Comparison of ENCODE assay signal across 16 cellular contexts in the genomic region with DNA sequence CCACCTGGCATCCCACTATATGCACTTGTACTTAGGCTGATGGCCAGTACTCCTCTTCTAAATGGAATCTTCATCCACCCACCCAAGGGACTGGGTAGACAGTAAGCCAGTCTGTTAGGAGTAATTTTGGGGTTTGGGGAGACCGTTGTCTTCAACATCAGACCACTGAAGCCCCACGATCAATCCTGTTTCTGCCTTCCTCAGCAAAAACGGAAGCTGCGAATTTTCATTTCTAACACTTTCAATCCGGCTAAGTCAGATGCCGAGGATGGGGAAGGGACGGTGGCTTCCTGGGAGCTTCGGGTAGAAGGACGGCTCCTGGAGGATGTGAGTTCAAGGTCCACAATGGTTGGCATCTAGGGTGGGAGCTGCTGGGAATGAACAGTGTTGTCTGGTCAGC. TPM values are rescaled to one million over a fixed set of nuclear protein-coding genes. Genes with fewer than 3 reads are reported as not detected.
A peak's percentile ranks its signal among the peaks of the same experiment; 100 is the strongest.
DNase-seq lines count a peak whose midpoint lies in the region; ATAC-seq, FAIRE-seq and TF ChIP-seq lines count a peak whose summit lies in the region.
"Had no signal": no experiment of that assay in that cellular context is flagged by ENCODE, and none has a peak within 500 bp of the region (broad histone marks: within the 10 kb centered on the region; RNA-seq: fewer than 3 reads in every experiment).

No MANE protein-coding gene starts in this region.

- H3K9me2 ChIP-seq in SK-N-SH (no peaks in the 10 kb centered on the region), neural cell (ENCODE audit: insufficient read depth, low read length) (no peaks in the 10 kb centered on the region)

- TF ChIP-seq RAD21 in SK-N-SH (IDR thresholded peaks at IDR 0.05; ENCODE audit: low read length) (no peak), K562 (CRISPR knock-in tag; conservative IDR thresholded peaks at IDR 0.05 in 1 of 2, IDR thresholded peaks at IDR 0.05 in 1 of 2) (no peak), neural cell (conservative IDR thresholded peaks at IDR 0.05) (no peak)

- H3K27me3 ChIP-seq in SK-N-SH (ENCODE audit: insufficient read depth) = no peaks in the 10 kb centered on the region
- H3K27me3 ChIP-seq in K562 (ENCODE audit: control insufficient read depth in 2 of 2, insufficient read depth in 2 of 2, low read length in 2 of 2) = no peaks in the 10 kb centered on the region
- H3K27me3 ChIP-seq in neural cell (ENCODE audit: insufficient read depth, low read depth, low read length) = no peaks in the 10 kb centered on the region
- H3K27me3 ChIP-seq: upper lobe of right lung had no signal

- CTCF ChIA-PET in SK-N-SH (lab: Yijun Ruan, JAX) (interaction anchor here (0.9 to 5.1 kb wide), 14 partner anchors 9 to 329 kb away, joined by 3 to 74 read pairs (median 4); a partner anchor contains a TSS), K562 (lab: Yijun Ruan, JAX; ENCODE audit: low intra/inter-chr PET ratio) (interaction anchor here (1.8 kb wide), 1 partner anchor 228 kb away, joined by 6 read pairs; no protein-coding TSS in a partner anchor)

- H3K79me2 ChIP-seq in SK-N-SH (ENCODE audit: insufficient read depth) (peaks cover 38% of the 10 kb centered on the region), K562 (ENCODE audit: control insufficient read depth, insufficient read depth, low read length) (peaks cover 10% of the 10 kb centered on the region), neural cell (replicated peaks; ENCODE audit: insufficient read depth, low read length) (peaks cover 15% of the 10 kb centered on the region)

- peaks cover 43% of the 10 kb centered on the region for H3F3A ChIP-seq in SK-N-SH (replicated peaks; ENCODE audit: insufficient read depth)
- H3F3A ChIP-seq in neural cell (ENCODE audit: insufficient read depth, low read length, poor library complexity, severe bottlenecking) = peaks cover 4% of the 10 kb centered on the region

- DNase-seq in SK-N-SH (no peak), HFFc6 (no peak), K562 (ENCODE audit: extremely low read depth in 1 of 4, low spot score in 3 of 4) (no peak), DMS153 (lab: John Stamatoyannopoulos, UW) (no peak)
- DNase-seq in activated CD8-positive, alpha-beta memory T cell treated with anti-CD3 and anti-CD28 coated beads, Interleukin-2, amount 50 U/mL, for 48 hours = no peak
- DNase-seq: EL, SHP77, T-helper 2 cell, upper lobe of right lung had no signal

- H3K9ac ChIP-seq in SK-N-SH (no peak overlapping the region), K562 (ENCODE audit: insufficient read depth in 1 of 2, low read depth in 2 of 2, low read length in 2 of 2) (no peak overlapping the region), neural cell (ENCODE audit: low read length) (peak overlapping the region; percentile 9)

- intact Hi-C loops in K562 (cut with micrococcal nuclease) = loop anchor here (5.0 kb wide), 1 partner anchor 675 kb away; a partner anchor contains a TSS

- H3K36me3 ChIP-seq in SK-N-SH (replicated peaks in 1 of 2; ENCODE audit: control insufficient read depth in 1 of 2, insufficient read depth in 2 of 2, low read length in 1 of 2) (peaks cover 35 to 48% of the 10 kb centered on the region in 2 experiments), K562 (ENCODE audit: control insufficient read depth, insufficient read depth, low read length) (peaks cover 59% of the 10 kb centered on the region), neural cell (ENCODE audit: insufficient read depth, low read length) (peaks cover 3% of the 10 kb centered on the region)

- H3K4me2 ChIP-seq in SK-N-SH (peak overlapping the region; percentile 65), K562 (ENCODE audit: insufficient read depth, low read length) (no peak overlapping the region), neural cell (ENCODE audit: low read length) (no peak overlapping the region)

- in situ Hi-C loops in K562 (cut with MboI) = no loop called here

- no peak for TF ChIP-seq POLR2A in K562 (conservative IDR thresholded peaks at IDR 0.05)

- no peak for TF ChIP-seq CTCF in SK-N-SH (IDR thresholded peaks at IDR 0.05)
- no peak for TF ChIP-seq CTCF in HFFc6 (IDR thresholded peaks at IDR 0.05)
- no peak for TF ChIP-seq CTCF in K562 (IDR thresholded peaks at IDR 0.05 in 2 of 3, conservative IDR thresholded peaks at IDR 0.05 in 1 of 3; ENCODE audit: insufficient read depth in 2 of 3, low read depth in 1 of 3, low read length in 3 of 3)
- no peak for TF ChIP-seq CTCF in neural cell (IDR thresholded peaks at IDR 0.05; ENCODE audit: poor library complexity, severe bottlenecking)

- peaks cover 24% of the 10 kb centered on the region for H3K36me3 Mint-ChIP-seq in HFFc6 (ENCODE audit: low read depth)

- H4K20me1 ChIP-seq in SK-N-SH (ENCODE audit: insufficient read depth) (peaks cover 22% of the 10 kb centered on the region), K562 (replicated peaks; ENCODE audit: control insufficient read depth, insufficient read depth, low read length) (peaks cover 5% of the 10 kb centered on the region), neural cell (ENCODE audit: insufficient read depth) (no peaks in the 10 kb centered on the region)

- peak overlapping the region; percentile 92; the same call in 1 of the 2 replicates for H3K4me3 Mint-ChIP-seq in HFFc6
- H3K4me3 Mint-ChIP-seq: stimulated activated naive CD8-positive, alpha-beta T cell treated with anti-CD3 and anti-CD28 coated beads, Interleukin-15, Interleukin-2, amounts not matched to agents 100 ng/mL and 50 ng/mL, for 24 hours had no signal

- peaks cover 18 to 22% of the 10 kb centered on the region in 2 experiments for H3K4me1 ChIP-seq in SK-N-SH (ENCODE audit: control insufficient read depth in 1 of 2, insufficient read depth in 2 of 2, low read depth in 1 of 2, low read length in 1 of 2)
- peaks cover 5 to 12% of the 10 kb centered on the region in 2 experiments; a peak in 3 of 5 replicates for H3K4me1 ChIP-seq in K562 (replicated peaks in 1 of 2; ENCODE audit: control insufficient read depth in 2 of 2, insufficient read depth in 2 of 2, low read length in 2 of 2)

- H2AFZ ChIP-seq in SK-N-SH (ENCODE audit: low read depth) (no peak overlapping the region), K562 (ENCODE audit: low read depth, low read length) (no peak overlapping the region), neural cell (ENCODE audit: low read depth, low read length) (no peak overlapping the region)

- no peaks in the 10 kb centered on the region for H3K9me3 ChIP-seq in SK-N-SH
- no peaks in the 10 kb centered on the region for H3K9me3 ChIP-seq in K562 (replicated peaks; ENCODE audit: control insufficient read depth, insufficient read depth, low read depth, low read length)
- no peaks in the 10 kb centered on the region for H3K9me3 ChIP-seq in neural cell (ENCODE audit: low read length)
- H3K9me3 ChIP-seq: upper lobe of right lung had no signal

- ATAC-seq in SK-N-SH treated with all-trans-retinoic acid at 6 μM for 48 hours (no peak), K562 (no peak), HG02885 (IDR thresholded peaks at IDR 0.05; ENCODE audit: poor library complexity, unreplicated experiment) (no peak)
- ATAC-seq: left lobe of liver, upper lobe of right lung had no signal

- H3K4me1 Mint-ChIP-seq in HFFc6 (ENCODE audit: low read depth) = peaks cover 50% of the 10 kb centered on the region

- H3K27ac Mint-ChIP-seq in HFFc6 = peak overlapping the region; percentile 85

- H3K9me1 ChIP-seq in K562 (ENCODE audit: control insufficient read depth, insufficient read depth, low read length) = no peaks in the 10 kb centered on the region

- WGBS in SK-N-SH (ENCODE audit: low lambda C conversion rate) = 95% methylated on average over 7 of the region's 9 CpGs
- 91% methylated on average over 9 of the region's 9 CpGs for WGBS in K562 (ENCODE audit: insufficient coverage, low coverage, missing lambda C conversion rate)

- H3K27ac ChIP-seq in SK-N-SH (ENCODE audit: low read depth in 2 of 2, low read length in 1 of 2) = peak overlapping the region in 1 of 2 experiments; percentile 71; a peak in 2 of 4 replicates
- H3K27ac ChIP-seq in K562 (ENCODE audit: extremely low read depth, low read depth, low read length) = no peak overlapping the region
- H3K27ac ChIP-seq in neural cell (ENCODE audit: low read length) = no peak overlapping the region
- H3K27ac ChIP-seq: upper lobe of right lung had no signal

- H3K9me3 Mint-ChIP-seq in HFFc6 = no peaks in the 10 kb centered on the region
- H3K9me3 Mint-ChIP-seq: stimulated activated naive CD8-positive, alpha-beta T cell treated with anti-CD3 and anti-CD28 coated beads, Interleukin-15, Interleukin-2, amounts not matched to agents 100 ng/mL and 50 ng/mL, for 24 hours had no signal

- TF ChIP-seq EP300 in SK-N-SH (IDR thresholded peaks at IDR 0.05; ENCODE audit: borderline replicate concordance in 1 of 2, low read depth in 1 of 2, low read length in 1 of 2) (no peak), K562 (IDR thresholded peaks at IDR 0.05; ENCODE audit: low read length) (no peak), neural cell (conservative IDR thresholded peaks at IDR 0.05; ENCODE audit: poor library complexity, severe bottlenecking) (no peak)

- H3K27me3 Mint-ChIP-seq in HFFc6 (ENCODE audit: insufficient read depth) = no peaks in the 10 kb centered on the region; the same call in 1 of the 2 replicates
- H3K27me3 Mint-ChIP-seq: stimulated activated naive CD8-positive, alpha-beta T cell treated with anti-CD3 and anti-CD28 coated beads, Interleukin-15, Interleukin-2, amounts not matched to agents 100 ng/mL and 50 ng/mL, for 24 hours had no signal

- no TSS peak for BruUV-seq in K562 (replicated peaks; lab: Mats Ljungman, UMichigan)

- no peak for FAIRE-seq in K562 (lab: Jason Lieb, UNC)
- FAIRE-seq: frontal cortex had no signal

- H3K4me3 ChIP-seq in SK-N-SH (ENCODE audit: low read depth in 2 of 2, low read length in 1 of 2) (no peak overlapping the region), K562 (no peak overlapping the region), neural cell (ENCODE audit: low read length) (peak overlapping the region; percentile 90)
- H3K4me3 ChIP-seq: upper lobe of right lung had no signal

- POLR2A ChIA-PET in SK-N-SH (lab: Yijun Ruan, JAX) (interaction anchor here (0.7 to 2.7 kb wide), 2 partner anchors 25 to 189 kb away, joined by 3 to 19 read pairs; a partner anchor contains a TSS), K562 (lab: Yijun Ruan, JAX) (interaction anchor here (0.6 to 1.2 kb wide), 3 partner anchors 9 to 346 kb away, joined by 3 to 7 read pairs (median 4); a partner anchor contains a TSS)

RNA-seq across cellular contexts. Expression of a gene that starts 2.0 kb away (rescaled TPM):
- polyA plus RNA-seq in SK-N-SH (2012; rRNA removed) = 58.5 and 77.2 TPM in 2 replicates
- 37.1 and 43.2 TPM in 2 replicates for polyA plus RNA-seq in SK-N-SH (2012; cell fraction: cytosol; rRNA removed)
- 190 and 230 TPM in 2 replicates for polyA plus RNA-seq in SK-N-SH (2012; cell fraction: nucleus; rRNA removed)
- total RNA-seq in HFFc6 (2021; fragmentation: NEBNext Ultra II Directional; extraction: Animal tissue kit (Norgen Biotek cat#: 25700)) = 10 to 100 TPM; 37.6 to 59.1 (median 44.2) TPM
- 100 and 119 TPM in 2 replicates for total RNA-seq in K562 (2011; cell fraction: chromatin; rRNA removed; ENCODE audit: low replicate concordance)
- 57.0 and 69.7 TPM in 2 replicates for total RNA-seq in K562 (2011; cell fraction: nucleolus; rRNA removed)
- total RNA-seq in K562 (2011; cell fraction: nucleoplasm; rRNA removed) = 75.5 and 101 TPM in 2 replicates
- 65.3 and 98.3 TPM in 2 replicates for total RNA-seq in K562 (2014; rRNA removed)
- total RNA-seq in K562 (2014; rRNA removed; fragmentation: Illumina TruSeq; extraction: Trizol) = 43.8 and 47.5 TPM in 2 replicates
- total RNA-seq in K562 (2015; rRNA removed; fragmentation: Illumina TruSeq; extraction: Trizol) = 45.8 and 47.5 TPM in 2 replicates
- 68.2 and 77.0 TPM in 2 replicates for total RNA-seq in K562 (2021)
- polyA plus RNA-seq in K562 (2011; rRNA removed) = 48.0 and 70.5 TPM in 2 replicates
- 52.7 and 56.9 TPM in 2 replicates for polyA plus RNA-seq in K562 (2011; cell fraction: cytosol; rRNA removed)
- polyA plus RNA-seq in K562 (2011; cell fraction: nucleus; rRNA removed) = 81.1 and 98.9 TPM in 2 replicates
- polyA plus RNA-seq in K562 (2012) = 50.7 and 56.4 TPM in 2 replicates
- polyA plus RNA-seq in K562 (2014; fragmentation: Illumina TruSeq; extraction: Trizol) = 85.6 and 91.7 TPM in 2 replicates
- polyA plus RNA-seq in K562 (2014; fragmentation: Nextera tagmentation; extraction: Ambion mirVana) = 1 to 10 TPM in 1 of 2 experiments, under 1 TPM in 1; 0.86 to 1.5 TPM
- 49.1 and 51.3 TPM in 2 replicates for polyA plus RNA-seq in K562 (2014; rRNA removed)
- polyA minus RNA-seq in K562 (2011; rRNA and poly(A)+ RNA removed) = 59.4 and 59.7 TPM in 2 replicates
- polyA minus RNA-seq in K562 (2011; cell fraction: cytosol; rRNA and poly(A)+ RNA removed) = 53.8 TPM in 2 replicates
- 25.7 and 41.5 TPM in 2 replicates for polyA minus RNA-seq in K562 (2011; cell fraction: nucleus; rRNA and poly(A)+ RNA removed)
- polyA plus RNA-seq in neural cell = 90.9 and 117 TPM in 2 replicates
- 158 and 204 TPM in 2 replicates for polyA minus RNA-seq in neural cell

RNA-seq across cellular contexts. Expression of a gene that starts 16.6 kb away (rescaled TPM):
- 0.07 and 0.26 TPM in 2 replicates for polyA plus RNA-seq in SK-N-SH (2012; rRNA removed)
- 0.06 and 0.07 TPM in 2 replicates for polyA plus RNA-seq in SK-N-SH (2012; cell fraction: cytosol; rRNA removed)
- polyA plus RNA-seq in SK-N-SH (2012; cell fraction: nucleus; rRNA removed) = 0.72 and 1.0 TPM in 2 replicates
- under 1 TPM in 1 of 6 experiments, not detected in 5; 0.20 TPM for total RNA-seq in HFFc6 (2021; fragmentation: NEBNext Ultra II Directional; extraction: Animal tissue kit (Norgen Biotek cat#: 25700))
- total RNA-seq in K562 (2011; cell fraction: chromatin; rRNA removed; ENCODE audit: low replicate concordance) = 0.51 and 1.1 TPM in 2 replicates
- total RNA-seq in K562 (2011; cell fraction: nucleolus; rRNA removed) = 1.1 and 1.2 TPM in 2 replicates
- 0.51 and 1.5 TPM in 2 replicates for total RNA-seq in K562 (2011; cell fraction: nucleoplasm; rRNA removed)
- total RNA-seq in K562 (2014; rRNA removed) = 1.00 and 1.1 TPM in 2 replicates
- 0.35 and 0.47 TPM in 2 replicates for total RNA-seq in K562 (2014; rRNA removed; fragmentation: Illumina TruSeq; extraction: Trizol)
- total RNA-seq in K562 (2015; rRNA removed; fragmentation: Illumina TruSeq; extraction: Trizol) = 0.40 and 0.45 TPM in 2 replicates
- total RNA-seq in K562 (2021) = 0.55 and 0.67 TPM in 2 replicates
- polyA plus RNA-seq in K562 (2011; rRNA removed) = 0.47 and 0.99 TPM in 2 replicates
- polyA plus RNA-seq in K562 (2011; cell fraction: cytosol; rRNA removed) = 0.13 and 1.7 TPM in 2 replicates
- polyA plus RNA-seq in K562 (2011; cell fraction: nucleus; rRNA removed) = 0.90 and 1.5 TPM in 2 replicates
- polyA plus RNA-seq in K562 (2012) = 0.29 and 0.72 TPM in 2 replicates
- 0.70 and 0.91 TPM in 2 replicates for polyA plus RNA-seq in K562 (2014; fragmentation: Illumina TruSeq; extraction: Trizol)
- polyA plus RNA-seq in K562 (2014; fragmentation: Nextera tagmentation; extraction: Ambion mirVana) = under 1 TPM; 0.13 to 0.45 TPM
- 0.45 and 0.70 TPM in 2 replicates for polyA plus RNA-seq in K562 (2014; rRNA removed)
- 0.09 and 1.0 TPM in 2 replicates for polyA minus RNA-seq in K562 (2011; rRNA and poly(A)+ RNA removed)
- 0.67 TPM in 1 of 2 replicates, not detected in the other for polyA minus RNA-seq in K562 (2011; cell fraction: cytosol; rRNA and poly(A)+ RNA removed)
- polyA minus RNA-seq in K562 (2011; cell fraction: nucleus; rRNA and poly(A)+ RNA removed) = 0.22 and 0.40 TPM in 2 replicates
- 1.5 and 4.0 TPM in 2 replicates for polyA plus RNA-seq in neural cell
- polyA minus RNA-seq in neural cell = 0.58 TPM in 1 of 2 replicates, not detected in the other
- total RNA-seq: pulmonary artery endothelial cell had no signal

RNA-seq across cellular contexts. Expression of a gene that starts 24.9 kb away (rescaled TPM):
- polyA plus RNA-seq in SK-N-SH (2012; rRNA removed) = 204 and 218 TPM in 2 replicates
- 212 and 214 TPM in 2 replicates for polyA plus RNA-seq in SK-N-SH (2012; cell fraction: cytosol; rRNA removed)
- 56.4 and 74.7 TPM in 2 replicates for polyA plus RNA-seq in SK-N-SH (2012; cell fraction: nucleus; rRNA removed)
- total RNA-seq in HFFc6 (2021; fragmentation: NEBNext Ultra II Directional; extraction: Animal tissue kit (Norgen Biotek cat#: 25700)) = 10 to 100 TPM; 44.4 to 77.8 (median 53.4) TPM
- 10.7 and 19.2 TPM in 2 replicates for total RNA-seq in K562 (2011; cell fraction: chromatin; rRNA removed; ENCODE audit: low replicate concordance)
- 22.3 and 29.3 TPM in 2 replicates for total RNA-seq in K562 (2011; cell fraction: nucleolus; rRNA removed)
- total RNA-seq in K562 (2011; cell fraction: nucleoplasm; rRNA removed) = 18.2 and 26.1 TPM in 2 replicates
- 53.4 and 63.4 TPM in 2 replicates for total RNA-seq in K562 (2014; rRNA removed)
- 46.3 and 50.9 TPM in 2 replicates for total RNA-seq in K562 (2014; rRNA removed; fragmentation: Illumina TruSeq; extraction: Trizol)
- 40.9 and 44.8 TPM in 2 replicates for total RNA-seq in K562 (2015; rRNA removed; fragmentation: Illumina TruSeq; extraction: Trizol)
- total RNA-seq in K562 (2021) = 51.7 and 65.1 TPM in 2 replicates
- polyA plus RNA-seq in K562 (2011; rRNA removed) = 79.2 and 82.6 TPM in 2 replicates
- polyA plus RNA-seq in K562 (2011; cell fraction: cytosol; rRNA removed) = 99.8 and 123 TPM in 2 replicates
- polyA plus RNA-seq in K562 (2011; cell fraction: nucleus; rRNA removed) = 34.9 and 36.3 TPM in 2 replicates
- 80.4 and 81.0 TPM in 2 replicates for polyA plus RNA-seq in K562 (2012)
- polyA plus RNA-seq in K562 (2014; fragmentation: Illumina TruSeq; extraction: Trizol) = 44.4 and 45.6 TPM in 2 replicates
- polyA plus RNA-seq in K562 (2014; fragmentation: Nextera tagmentation; extraction: Ambion mirVana) = 100 to 1,000 TPM; 259 to 269 TPM
- 78.2 and 78.5 TPM in 2 replicates for polyA plus RNA-seq in K562 (2014; rRNA removed)
- 20.7 and 20.8 TPM in 2 replicates for polyA minus RNA-seq in K562 (2011; rRNA and poly(A)+ RNA removed)
- polyA minus RNA-seq in K562 (2011; cell fraction: cytosol; rRNA and poly(A)+ RNA removed) = 8.3 and 12.1 TPM in 2 replicates
- polyA minus RNA-seq in K562 (2011; cell fraction: nucleus; rRNA and poly(A)+ RNA removed) = 7.4 and 8.0 TPM in 2 replicates
- polyA plus RNA-seq in neural cell = 73.4 and 79.3 TPM in 2 replicates
- 15.6 and 17.0 TPM in 2 replicates for polyA minus RNA-seq in neural cell

RNA-seq across cellular contexts. Expression of a gene that starts 29.8 kb away (rescaled TPM):
- polyA plus RNA-seq in SK-N-SH (2012; rRNA removed) (24.3 and 28.4 TPM in 2 replicates), K562 (2011; rRNA removed) (1.7 and 2.1 TPM in 2 replicates), K562 (2014; fragmentation: Illumina TruSeq; extraction: Trizol) (0.97 and 1.1 TPM in 2 replicates), K562 (2014; fragmentation: Nextera tagmentation; extraction: Ambion mirVana) (under 1 TPM; 0.01 to 0.17 TPM), K562 (2014; rRNA removed) (0.81 and 1.2 TPM in 2 replicates), neural cell (8.0 and 9.1 TPM in 2 replicates)
- polyA plus RNA-seq in SK-N-SH (2012; cell fraction: cytosol; rRNA removed) = 13.0 and 18.6 TPM in 2 replicates
- polyA plus RNA-seq in SK-N-SH (2012; cell fraction: nucleus; rRNA removed) = 49.9 and 58.9 TPM in 2 replicates
- total RNA-seq in HFFc6 (2021; fragmentation: NEBNext Ultra II Directional; extraction: Animal tissue kit (Norgen Biotek cat#: 25700)) = 1 to 10 TPM; 1.3 to 2.4 (median 1.6) TPM
- total RNA-seq in K562 (2011; cell fraction: chromatin; rRNA removed; ENCODE audit: low replicate concordance) = 4.7 and 13.5 TPM in 2 replicates
- 6.7 TPM in 2 replicates for total RNA-seq in K562 (2011; cell fraction: nucleolus; rRNA removed)
- total RNA-seq in K562 (2011; cell fraction: nucleoplasm; rRNA removed) = 6.2 and 10.1 TPM in 2 replicates
- total RNA-seq in K562 (2014; rRNA removed) (0.45 and 0.69 TPM in 2 replicates), K562 (2014; rRNA removed; fragmentation: Illumina TruSeq; extraction: Trizol) (0.15 and 0.22 TPM in 2 replicates), K562 (2015; rRNA removed; fragmentation: Illumina TruSeq; extraction: Trizol) (0.14 and 0.19 TPM in 2 replicates), K562 (2021) (1.2 TPM in 2 replicates)
- 2.2 and 2.4 TPM in 2 replicates for polyA plus RNA-seq in K562 (2011; cell fraction: cytosol; rRNA removed)
- 6.8 and 7.2 TPM in 2 replicates for polyA plus RNA-seq in K562 (2011; cell fraction: nucleus; rRNA removed)
- polyA plus RNA-seq in K562 (2012) = 0.69 and 2.0 TPM in 2 replicates
- 1.4 and 1.8 TPM in 2 replicates for polyA minus RNA-seq in K562 (2011; rRNA and poly(A)+ RNA removed)
- polyA minus RNA-seq in K562 (2011; cell fraction: cytosol; rRNA and poly(A)+ RNA removed) = 0.64 and 1.8 TPM in 2 replicates
- polyA minus RNA-seq in K562 (2011; cell fraction: nucleus; rRNA and poly(A)+ RNA removed) = 0.78 and 1.2 TPM in 2 replicates
- 18.7 and 21.5 TPM in 2 replicates for polyA minus RNA-seq in neural cell
